13 cellular contexts compared by ENCODE assay signal in genomic region chr11:12141283-12141682, GRCh38. TPM values are rescaled to one million over a fixed set of nuclear protein-coding genes. Genes with fewer than 3 reads are reported as not detected.
DNase-seq lines count a peak whose midpoint lies in the region; FAIRE-seq and TF ChIP-seq lines count a peak whose summit lies in the region.
"Had no signal": no experiment of that assay in that cellular context is flagged by ENCODE, and none has a peak within 500 bp of the region (broad histone marks: within the 10 kb centered on the region; RNA-seq: fewer than 3 reads in every experiment).

No MANE protein-coding gene starts in this region.

- intact Hi-C loops in dendritic cell treated with granulocyte-macrophage colony-stimulating factor and Interleukin-4, amounts not matched to agents 40 ng/mL and 50 ng/mL, for 4 days (cut with micrococcal nuclease): no loop called here
- intact Hi-C loops in prostate gland (cut with DNase I): no loop called here

- H3K27me3 Mint-ChIP-seq in activated CD4-positive, alpha-beta T cell treated with anti-CD3 and anti-CD28 coated beads, Interleukin-2, amount 10 ng/mL, durations not matched to agents 7 days and 5 days: no peaks in the 10 kb centered on the region
- H3K27me3 Mint-ChIP-seq in dendritic cell treated with granulocyte-macrophage colony-stimulating factor and Interleukin-4, amounts not matched to agents 40 ng/mL and 50 ng/mL, for 4 days: no peaks in the 10 kb centered on the region

- H3K4me3 Mint-ChIP-seq in activated CD4-positive, alpha-beta T cell treated with anti-CD3 and anti-CD28 coated beads, Interleukin-2, amount 10 ng/mL, durations not matched to agents 7 days and 5 days: no peak overlapping the region
- no peak overlapping the region for H3K4me3 Mint-ChIP-seq in dendritic cell treated with granulocyte-macrophage colony-stimulating factor and Interleukin-4, amounts not matched to agents 40 ng/mL and 50 ng/mL, for 4 days

- H3K27ac ChIP-seq in stomach smooth muscle (ENCODE audit: low read length) (peak overlapping the region; percentile 49), prostate gland (no peak overlapping the region)
- H3K27ac ChIP-seq: GM23248 had no signal

- peaks cover 73% of the 10 kb centered on the region for H3K4me1 Mint-ChIP-seq in activated CD4-positive, alpha-beta T cell treated with anti-CD3 and anti-CD28 coated beads, Interleukin-2, amount 10 ng/mL, durations not matched to agents 7 days and 5 days
- H3K4me1 Mint-ChIP-seq in dendritic cell treated with granulocyte-macrophage colony-stimulating factor and Interleukin-4, amounts not matched to agents 40 ng/mL and 50 ng/mL, for 4 days (ENCODE audit: low read depth): peaks cover 40% of the 10 kb centered on the region

- FAIRE-seq in GM19239 (lab: Jason Lieb, UNC): no peak

- H3K9me3 ChIP-seq in stomach smooth muscle (ENCODE audit: control insufficient read depth in 2 of 2, low read length in 2 of 2) (no peaks in the 10 kb centered on the region), prostate gland (no peaks in the 10 kb centered on the region)

- 81% methylated on average over 1 of the region's 1 CpG for WGBS in prostate gland

- H3K9me3 Mint-ChIP-seq in activated CD4-positive, alpha-beta T cell treated with anti-CD3 and anti-CD28 coated beads, Interleukin-2, amount 10 ng/mL, durations not matched to agents 7 days and 5 days: peaks cover 7% of the 10 kb centered on the region
- no peaks in the 10 kb centered on the region for H3K9me3 Mint-ChIP-seq in dendritic cell treated with granulocyte-macrophage colony-stimulating factor and Interleukin-4, amounts not matched to agents 40 ng/mL and 50 ng/mL, for 4 days

- H3K36me3 ChIP-seq in stomach smooth muscle (ENCODE audit: control insufficient read depth in 2 of 2, insufficient read depth in 2 of 2, low read length in 2 of 2) (peaks cover 0 to 12% of the 10 kb centered on the region in 2 donors), prostate gland (no peaks in the 10 kb centered on the region)

- H3K27ac Mint-ChIP-seq in activated CD4-positive, alpha-beta T cell treated with anti-CD3 and anti-CD28 coated beads, Interleukin-2, amount 10 ng/mL, durations not matched to agents 7 days and 5 days: peak overlapping the region; percentile 76
- peak overlapping the region; percentile 16 for H3K27ac Mint-ChIP-seq in dendritic cell treated with granulocyte-macrophage colony-stimulating factor and Interleukin-4, amounts not matched to agents 40 ng/mL and 50 ng/mL, for 4 days

- POLR2A ChIA-PET in activated CD4-positive, alpha-beta T cell treated with anti-CD3 and anti-CD28 coated beads, Interleukin-2, amount 10 ng/mL, durations not matched to agents 7 days and 5 days (lab: Charles Lee): no interaction called here

- peaks cover 30% of the 10 kb centered on the region for H3K36me3 Mint-ChIP-seq in activated CD4-positive, alpha-beta T cell treated with anti-CD3 and anti-CD28 coated beads, Interleukin-2, amount 10 ng/mL, durations not matched to agents 7 days and 5 days (ENCODE audit: low read depth)
- H3K36me3 Mint-ChIP-seq in dendritic cell treated with granulocyte-macrophage colony-stimulating factor and Interleukin-4, amounts not matched to agents 40 ng/mL and 50 ng/mL, for 4 days (ENCODE audit: low read depth): peaks cover 64% of the 10 kb centered on the region

- TF ChIP-seq CTCF in prostate gland (IDR thresholded peaks at IDR 0.05): no peak

- H3K27me3 ChIP-seq in stomach smooth muscle (ENCODE audit: control insufficient read depth in 1 of 2, insufficient read depth in 2 of 2, low read length in 2 of 2) (no peaks in the 10 kb centered on the region), prostate gland (replicated peaks; ENCODE audit: insufficient read depth) (no peaks in the 10 kb centered on the region)

- peak; percentile 23 for DNase-seq in activated CD4-positive, alpha-beta T cell treated with anti-CD3 and anti-CD28 coated beads, Interleukin-2, amount 10 ng/mL, durations not matched to agents 7 days and 5 days
- no peak for DNase-seq in activated CD4-positive, alpha-beta T cell treated with anti-CD3 and anti-CD28 coated beads, Interleukin-2, amount 50 U/mL, for 1 hour
- DNase-seq in RPMI8226 (peak; percentile 62), prostate gland (ENCODE audit: low spot score) (no peak), NCI-H2081 (lab: John Stamatoyannopoulos, UW) (no peak), GM19239 (ENCODE audit: insufficient read length, low spot score) (no peak)
- DNase-seq: GM23248; NCI-H187; NCI-H774; stimulated activated naive CD4-positive, alpha-beta T cell treated with Interleukin-2 at 50 U/mL for 16 hours; T1000 had no signal

- H3K4me3 ChIP-seq in stomach smooth muscle (ENCODE audit: low read length in 2 of 2): no peak overlapping the region
- no peak overlapping the region for H3K4me3 ChIP-seq in prostate gland
- H3K4me3 ChIP-seq: GM23248 had no signal

- no peak overlapping the region for H3K9ac ChIP-seq in stomach smooth muscle (ENCODE audit: low read length in 2 of 2)
- H3K9ac ChIP-seq: GM23248 had no signal

- no peak for TF ChIP-seq POLR2A in prostate gland (IDR thresholded peaks at IDR 0.05)

- H3K4me1 ChIP-seq in stomach smooth muscle (ENCODE audit: control insufficient read depth, insufficient read depth, low read length): peaks cover 84% of the 10 kb centered on the region
- peaks cover 16% of the 10 kb centered on the region for H3K4me1 ChIP-seq in prostate gland (replicated peaks)

- CTCF ChIA-PET in activated CD4-positive, alpha-beta T cell treated with anti-CD3 and anti-CD28 coated beads, Interleukin-2, amount 10 ng/mL, durations not matched to agents 7 days and 5 days (lab: Charles Lee): interaction anchor here (1.0 to 7.7 kb wide), 4 partner anchors 10 to 59 kb away, joined by 5 to 48 read pairs (median 12); no protein-coding TSS in a partner anchor

RNA-seq across cellular contexts. Expression of gene MICAL2, which starts 30.9 kb away (rescaled TPM):
- 10 to 100 TPM; 45.5 to 47.3 TPM for total RNA-seq in activated CD4-positive, alpha-beta T cell treated with anti-CD3 and anti-CD28 coated beads, Interleukin-2, amount 10 ng/mL, durations not matched to agents 7 days and 5 days
- total RNA-seq in prostate gland: 100 to 1,000 TPM in 1 of 2 donors, 10 to 100 TPM in 1; 13.1 to 285 TPM

Comparison
In these comparisons a context has a peak if more than half of its experiments do, and no peak if none do; other contexts are left out.
1. DNase-seq: peak in activated CD4-positive, alpha-beta T cell treated with anti-CD3 and anti-CD28 coated beads, Interleukin-2, amount 10 ng/mL, durations not matched to agents 7 days and 5 days (single experiment) and RPMI8226 (single experiment); none in activated CD4-positive, alpha-beta T cell treated with anti-CD3 and anti-CD28 coated beads, Interleukin-2, amount 50 U/mL, for 1 hour (single experiment), prostate gland (single experiment), NCI-H2081 (0 of 2) and GM19239 (single experiment).